8 cellular contexts compared by ENCODE assay signal in genomic region chr11:119029340-119030028, GRCh38. TPM values are rescaled to one million over a fixed set of nuclear protein-coding genes. Genes with fewer than 3 reads are reported as not detected.
A peak's percentile ranks its signal among the peaks of the same experiment; 100 is the strongest.
DNase-seq lines count a peak whose midpoint lies in the region; ATAC-seq and TF ChIP-seq lines count a peak whose summit lies in the region.

No MANE protein-coding gene starts in this region.

- ATAC-seq in mucosa of descending colon, result peak; percentile 70

- H3F3A ChIP-seq in SK-N-SH (replicated peaks; ENCODE audit: insufficient read depth), result no peaks in the 10 kb centered on the region

- H3K36me3 ChIP-seq in SK-N-SH (replicated peaks in 1 of 2; ENCODE audit: control insufficient read depth in 1 of 2, insufficient read depth in 2 of 2, low read length in 1 of 2) (peaks cover 0 to 18% of the 10 kb centered on the region in 2 experiments), colonic mucosa (no peaks in the 10 kb centered on the region), mucosa of descending colon (ENCODE audit: low read depth) (no peaks in the 10 kb centered on the region)

- H3K9ac ChIP-seq in SK-N-SH, result peak overlapping the region; percentile 58; the same call in 1 of the 2 replicates
- H3K9ac ChIP-seq in colonic mucosa (ENCODE audit: low read depth in 2 of 2, low read length in 2 of 2), result peak overlapping the region; percentile 87 to 92

- H3K9me2 ChIP-seq in SK-N-SH, result no peaks in the 10 kb centered on the region

- TF ChIP-seq RAD21 in SK-N-SH (IDR thresholded peaks at IDR 0.05; ENCODE audit: low read length), result no peak

- peak; percentile 5 for DNase-seq in GDM1 (lab: John Stamatoyannopoulos, UW)
- no peak for DNase-seq in HFF-Myc (ENCODE audit: extremely low read depth, low read depth)
- peak; percentile 37 for DNase-seq in SK-N-SH
- peak; percentile 91 for DNase-seq in colonic mucosa
- DNase-seq in mucosa of descending colon, result peak; percentile 71 to 85 (median 80)
- DNase-seq in superior temporal gyrus (ENCODE audit: extremely low spot score), result peak; percentile 15
- no peak for DNase-seq in NCI-H2029 (lab: John Stamatoyannopoulos, UW)
- DNase-seq in H4 (ENCODE audit: low spot score), result no peak

- H3K27me3 ChIP-seq in SK-N-SH (ENCODE audit: insufficient read depth) (no peaks in the 10 kb centered on the region), colonic mucosa (no peaks in the 10 kb centered on the region)

- peak overlapping the region; percentile 88; the same call in 1 of the 2 replicates for H2AFZ ChIP-seq in SK-N-SH (ENCODE audit: low read depth)

- peak overlapping the region; percentile 94 for H3K4me2 ChIP-seq in SK-N-SH

- 75% methylated on average over 9 of the region's 10 CpGs for WGBS in SK-N-SH (ENCODE audit: low lambda C conversion rate)

- H3K4me3 ChIP-seq in HFF-Myc (replicated peaks; ENCODE audit: low read depth, low read length) (peak overlapping the region; percentile 77), SK-N-SH (ENCODE audit: low read depth in 2 of 2, low read length in 1 of 2) (peak overlapping the region; percentile 76 to 81), colonic mucosa (peak overlapping the region; percentile 58), mucosa of descending colon (peak overlapping the region; percentile 51)

- no peak for TF ChIP-seq CTCF in HFF-Myc (IDR thresholded peaks at IDR 0.05; ENCODE audit: low read depth, low read length, missing control alignments)
- TF ChIP-seq CTCF in SK-N-SH (IDR thresholded peaks at IDR 0.05), result no peak
- TF ChIP-seq CTCF in colonic mucosa (IDR thresholded peaks at IDR 0.05), result no peak
- no peak for TF ChIP-seq CTCF in mucosa of descending colon (IDR thresholded peaks at IDR 0.05)

- POLR2A ChIA-PET in SK-N-SH (lab: Yijun Ruan, JAX), result interaction anchor here (2.0 kb wide), 1 partner anchor 11 kb away, joined by 6 read pairs; the partner anchor contains the start of genes RPS25 and TRAPPC4

- H3K79me2 ChIP-seq in SK-N-SH (ENCODE audit: insufficient read depth), result no peaks in the 10 kb centered on the region

- no peak overlapping the region for H3K27ac ChIP-seq in SK-N-SH (ENCODE audit: low read depth in 2 of 2, low read length in 1 of 2)
- H3K27ac ChIP-seq in colonic mucosa, result peak overlapping the region; percentile 75

- intact Hi-C loops in colonic mucosa (cut with DNase I) (no loop called here), mucosa of descending colon (cut with DNase I, micrococcal nuclease) (no loop called here)

- no peak for TF ChIP-seq EP300 in SK-N-SH (IDR thresholded peaks at IDR 0.05; ENCODE audit: borderline replicate concordance in 1 of 2, low read depth in 1 of 2, low read length in 1 of 2)

- CTCF ChIA-PET in SK-N-SH (lab: Yijun Ruan, JAX), result interaction anchor here (1.1 to 3.0 kb wide), 4 partner anchors 10 to 23 kb away, joined by 4 to 16 read pairs (median 9); partner anchors contain the start of genes RPS25 and TRAPPC4

- H3K9me3 ChIP-seq in SK-N-SH, result no peaks in the 10 kb centered on the region
- H3K9me3 ChIP-seq in colonic mucosa, result no peaks in the 10 kb centered on the region
- no peaks in the 10 kb centered on the region for H3K9me3 ChIP-seq in mucosa of descending colon

- H3K4me1 ChIP-seq in SK-N-SH (ENCODE audit: control insufficient read depth in 1 of 2, insufficient read depth in 2 of 2, low read depth in 1 of 2, low read length in 1 of 2) (peaks cover 5 to 12% of the 10 kb centered on the region in 2 experiments; a peak in 2 of 4 replicates), colonic mucosa (peaks cover 5% of the 10 kb centered on the region), mucosa of descending colon (ENCODE audit: low read depth) (peaks cover 38% of the 10 kb centered on the region)

- no peaks in the 10 kb centered on the region for H4K20me1 ChIP-seq in SK-N-SH (ENCODE audit: insufficient read depth)

TF ChIP-seq in SK-N-SH, 30 proteins besides CTCF, POLR2A, EP300 and RAD21 (continues in another document):
- TF ChIP-seq USF2 (IDR thresholded peaks at IDR 0.05; ENCODE audit: borderline replicate concordance, low read depth, low read length) (no peak), EZH2phosphoT487 (IDR thresholded peaks at IDR 0.05; ENCODE audit: borderline replicate concordance, low read depth) (no peak), FOXJ3 (CRISPR knock-in tag; IDR thresholded peaks at IDR 0.05) (no peak), ZBTB33 (IDR thresholded peaks at IDR 0.05; ENCODE audit: borderline replicate concordance, low read depth) (no peak), MAX (IDR thresholded peaks at IDR 0.05; ENCODE audit: low read depth) (no peak), FOXM1 (IDR thresholded peaks at IDR 0.05; ENCODE audit: low read depth) (no peak), RXRA (IDR thresholded peaks at IDR 0.05; ENCODE audit: borderline replicate concordance, low read depth) (no peak), NRF1 (IDR thresholded peaks at IDR 0.05; ENCODE audit: low read depth, low read length) (no peak), USF1 (IDR thresholded peaks at IDR 0.05; ENCODE audit: borderline replicate concordance, low read depth) (no peak), MEF2A (IDR thresholded peaks at IDR 0.05; ENCODE audit: borderline replicate concordance, low read depth) (no peak)

RNA-seq across cellular contexts. Expression of gene SLC37A4, which starts 1.2 kb away (rescaled TPM):
- 21.8 and 22.1 TPM in 2 replicates for polyA plus RNA-seq in SK-N-SH (2012; rRNA removed)
- polyA plus RNA-seq in SK-N-SH (2012; cell fraction: cytosol; rRNA removed), result 12.6 and 17.4 TPM in 2 replicates
- polyA plus RNA-seq in SK-N-SH (2012; cell fraction: nucleus; rRNA removed), result 48.3 and 61.6 TPM in 2 replicates
- total RNA-seq in colonic mucosa, result 10 to 100 TPM; 48.9 to 56.4 TPM
- 10 to 100 TPM; 23.3 to 70.8 (median 57.0) TPM for total RNA-seq in mucosa of descending colon
- 21.7 and 26.6 TPM in 2 replicates for total RNA-seq in H4 (2014; rRNA removed; shearing (Covaris generic))

RNA-seq across cellular contexts. Expression of gene TRAPPC4, which starts 10.9 kb away (rescaled TPM):
- 299 and 368 TPM in 2 replicates for polyA plus RNA-seq in SK-N-SH (2012; rRNA removed)
- polyA plus RNA-seq in SK-N-SH (2012; cell fraction: cytosol; rRNA removed), result 280 and 301 TPM in 2 replicates
- polyA plus RNA-seq in SK-N-SH (2012; cell fraction: nucleus; rRNA removed), result 172 and 215 TPM in 2 replicates
- 10 to 100 TPM; 72.6 to 73.2 TPM for total RNA-seq in colonic mucosa
- 10 to 100 TPM; 52.7 to 58.4 (median 57.4) TPM for total RNA-seq in mucosa of descending colon
- total RNA-seq in H4 (2014; rRNA removed; shearing (Covaris generic)), result 118 and 134 TPM in 2 replicates

RNA-seq across cellular contexts. Expression of gene RPS25, which starts 11.3 kb away (rescaled TPM):
- polyA plus RNA-seq in SK-N-SH (2012; rRNA removed), result 2,335 and 2,688 TPM in 2 replicates
- polyA plus RNA-seq in SK-N-SH (2012; cell fraction: cytosol; rRNA removed), result 3,219 and 4,860 TPM in 2 replicates
- 490 and 600 TPM in 2 replicates for polyA plus RNA-seq in SK-N-SH (2012; cell fraction: nucleus; rRNA removed)
- total RNA-seq in colonic mucosa (100 to 1,000 TPM; 710 to 758 TPM), mucosa of descending colon (100 to 1,000 TPM; 721 to 887 (median 781) TPM)
- 3,227 and 3,660 TPM in 2 replicates for total RNA-seq in H4 (2014; rRNA removed; shearing (Covaris generic))

RNA-seq across cellular contexts. Expression of gene HYOU1, which starts 27.5 kb away (rescaled TPM):
- polyA plus RNA-seq in SK-N-SH (2012; rRNA removed), result 90.8 and 105 TPM in 2 replicates
- 64.8 and 77.2 TPM in 2 replicates for polyA plus RNA-seq in SK-N-SH (2012; cell fraction: cytosol; rRNA removed)
- polyA plus RNA-seq in SK-N-SH (2012; cell fraction: nucleus; rRNA removed), result 99.7 and 113 TPM in 2 replicates
- total RNA-seq in colonic mucosa (100 to 1,000 TPM; 120 to 273 TPM), mucosa of descending colon (100 to 1,000 TPM in 2 of 3 donors, 10 to 100 TPM in 1; 82.0 to 119 (median 101) TPM)
- total RNA-seq in H4 (2014; rRNA removed; shearing (Covaris generic)), result 134 and 143 TPM in 2 replicates

RNA-seq across cellular contexts. Expression of gene CENATAC, which starts 31.5 kb away (rescaled TPM):
- 16.0 and 19.8 TPM in 2 replicates for polyA plus RNA-seq in SK-N-SH (2012; rRNA removed)
- 5.4 and 6.3 TPM in 2 replicates for polyA plus RNA-seq in SK-N-SH (2012; cell fraction: cytosol; rRNA removed)
- 103 and 135 TPM in 2 replicates for polyA plus RNA-seq in SK-N-SH (2012; cell fraction: nucleus; rRNA removed)
- 10 to 100 TPM; 11.9 to 19.0 TPM for total RNA-seq in colonic mucosa
- 10 to 100 TPM; 24.6 to 33.4 (median 30.9) TPM for total RNA-seq in mucosa of descending colon
- 11.9 and 14.4 TPM in 2 replicates for total RNA-seq in H4 (2014; rRNA removed; shearing (Covaris generic))

Comparison
In these comparisons a context has a peak if more than half of its experiments do, and no peak if none do; other contexts are left out.
1. DNase-seq: peak in GDM1 (single experiment), SK-N-SH (single experiment), colonic mucosa (single experiment), mucosa of descending colon (3 of 3) and superior temporal gyrus (single experiment); none in HFF-Myc (single experiment), NCI-H2029 (single experiment) and H4 (single experiment).
2. Peak in every context shown above with its lines, with median percentiles within 50 percentile points of each other: H3K4me3 ChIP-seq.